Comparison of ENCODE assay signal across 1 cellular context in genomic region chr20:1377984-1378742, GRCh38.
TF ChIP-seq lines count a peak whose summit lies in the region.

No MANE protein-coding gene starts in this region.

TF ChIP-seq in GM12878, 131 proteins besides CTCF, POLR2A, EP300 and RAD21 (continued from another document):
- TF ChIP-seq ASH2L (IDR thresholded peaks at IDR 0.05; ENCODE audit: borderline replicate concordance, low read depth) (no peak), SKIL (IDR thresholded peaks at IDR 0.05; ENCODE audit: low read depth, poor library complexity, severe bottlenecking) (no peak), E2F4 (IDR thresholded peaks at IDR 0.05; ENCODE audit: low read depth, low read length) (no peak), BCLAF1 (IDR thresholded peaks at IDR 0.05) (no peak), IKZF1 (conservative IDR thresholded peaks at IDR 0.05) (no peak), HSF1 (IDR thresholded peaks at IDR 0.05; ENCODE audit: low read depth, low read length) (no peak), SMAD1 (IDR thresholded peaks at IDR 0.05; ENCODE audit: low read depth, partially characterized antibody) (no peak), RAD51 (IDR thresholded peaks at IDR 0.05) (no peak), CBFB (IDR thresholded peaks at IDR 0.05; ENCODE audit: low read depth) (no peak), BHLHE40 (IDR thresholded peaks at IDR 0.05; ENCODE audit: borderline replicate concordance in 1 of 2, low read depth in 2 of 2, low read length in 1 of 2) (no peak), CREB1 (IDR thresholded peaks at IDR 0.05; ENCODE audit: low read depth) (no peak), ZBTB4 (CRISPR knock-in tag; IDR thresholded peaks at IDR 0.05) (no peak), ZBED1 (IDR thresholded peaks at IDR 0.05; ENCODE audit: borderline replicate concordance) (no peak), PML (IDR thresholded peaks at IDR 0.05; ENCODE audit: low read length) (no peak), FOXM1 (IDR thresholded peaks at IDR 0.05; ENCODE audit: low read depth, low read length) (no peak), BCL11A (IDR thresholded peaks at IDR 0.05; ENCODE audit: low read depth, low read length) (no peak)
TF ChIP-seq in GM12878: peak in this region for 0.
